In genomic region chr5:139919308-139919707, GRCh38 we compare ENCODE assay signal across 18 cellular contexts.
"Had no signal": no experiment of that assay in that cellular context is flagged by ENCODE, and none has a peak within 500 bp of the region (broad histone marks: within the 10 kb centered on the region; RNA-seq: fewer than 3 reads in every experiment).

No MANE protein-coding gene starts in this region.

- H3K9me3 ChIP-seq: mucosa of descending colon, pancreas, right lobe of liver, thoracic aorta, upper lobe of right lung had no signal

- H3K36me3 ChIP-seq: pancreas, right lobe of liver, thoracic aorta, upper lobe of right lung had no signal

- DNase-seq: activated B cell treated with CpG ODN at 0.5 μM for 24 hours; activated CD4-positive, alpha-beta memory T cell treated with anti-CD3 and anti-CD28 coated beads for 36 hours; activated CD4-positive, alpha-beta T cell treated with anti-CD3 and anti-CD28 coated beads for 4 hours; activated naive CD4-positive, alpha-beta T cell; activated naive CD8-positive, alpha-beta T cell treated with anti-CD3 and anti-CD28 coated beads, Interleukin-2, amount 10 ng/mL, durations not matched to agents 7 days and 5 days; activated T-cell treated with anti-CD3 and anti-CD28 coated beads, Interleukin-2, amount 50 U/mL, for 1 hour; cortex of kidney; erythroblast; mesenchymal stem cell; mucosa of descending colon; natural killer cell; pancreas; right lobe of liver; stimulated activated CD4-positive, alpha-beta T cell treated with anti-CD3 and anti-CD28 coated beads, Interleukin-4, amount 100 ng/mL, for 24 hours; upper lobe of right lung had no signal

- H3K4me3 ChIP-seq: mucosa of descending colon, pancreas, right lobe of liver, thoracic aorta, upper lobe of right lung had no signal

- H3K4me1 ChIP-seq: pancreas, right lobe of liver, upper lobe of right lung had no signal

- H3K27ac ChIP-seq: pancreas, right lobe of liver, thoracic aorta, upper lobe of right lung had no signal

- H3K27me3 ChIP-seq: pancreas, right lobe of liver had no signal

- ATAC-seq: activated T-helper 17 cell treated with anti-CD3 and anti-CD28 coated beads, Interleukin-2, amount 50 U/mL, for 72 hours; mucosa of descending colon; natural killer cell; pancreas; right lobe of liver; stimulated activated effector memory CD8-positive, alpha-beta T cell treated with anti-CD3 and anti-CD28 coated beads, Interleukin-12 subunit alpha, Interleukin-12 subunit beta, amount 100 ng/mL, for 72 hours; upper lobe of right lung had no signal
